In genomic region chr2:47899915-47900314, GRCh38 we compare ENCODE assay signal across 9 cellular contexts. TPM values are rescaled to one million over a fixed set of nuclear protein-coding genes. Genes with fewer than 3 reads are reported as not detected.
DNase-seq lines count a peak whose midpoint lies in the region; ATAC-seq and TF ChIP-seq lines count a peak whose summit lies in the region.
"Had no signal": no experiment of that assay in that cellular context is flagged by ENCODE, and none has a peak within 500 bp of the region (broad histone marks: within the 10 kb centered on the region; RNA-seq: fewer than 3 reads in every experiment).

No MANE protein-coding gene starts in this region.

- H3K27me3 ChIP-seq in ACC112 (ENCODE audit: insufficient read depth, low read length): no peaks in the 10 kb centered on the region
- H3K27me3 ChIP-seq in mesendoderm (ENCODE audit: insufficient read depth, low read length, poor library complexity): no peaks in the 10 kb centered on the region

- no peak overlapping the region for H4K8ac ChIP-seq in mesendoderm (ENCODE audit: low read depth, low read length)

- peaks cover 42% of the 10 kb centered on the region for H3K4me1 ChIP-seq in ACC112 (ENCODE audit: control insufficient read depth, insufficient read depth, low read length, unreplicated experiment)
- H3K4me1 ChIP-seq in HEK293 (ENCODE audit: control insufficient read depth, insufficient read depth, low read length): peaks cover 9% of the 10 kb centered on the region; the same call in 1 of the 2 replicates
- peaks cover 4% of the 10 kb centered on the region for H3K4me1 ChIP-seq in mesendoderm (ENCODE audit: control insufficient read depth, low read depth, low read length)

- peaks cover 2% of the 10 kb centered on the region for H3K9me3 Mint-ChIP-seq in activated naive CD8-positive, alpha-beta T cell treated with anti-CD3 and anti-CD28 coated beads for 36 hours

- no peak overlapping the region for H2AK5ac ChIP-seq in mesendoderm (ENCODE audit: low read length)

- H4K5ac ChIP-seq in mesendoderm (ENCODE audit: low read length): no peak overlapping the region

- H3K36me3 ChIP-seq in ACC112 (ENCODE audit: insufficient read depth, low read length) (no peaks in the 10 kb centered on the region), HEK293 (ENCODE audit: control insufficient read depth in 2 of 2, insufficient read depth in 1 of 2, low read length in 2 of 2) (no peaks in the 10 kb centered on the region), mesendoderm (ENCODE audit: control insufficient read depth, insufficient read depth, low read length) (no peaks in the 10 kb centered on the region)

- H2BK15ac ChIP-seq in mesendoderm (replicated peaks; ENCODE audit: low read depth): no peak overlapping the region

- no peak overlapping the region for H2BK5ac ChIP-seq in mesendoderm (ENCODE audit: low read length)

- H3K4ac ChIP-seq in mesendoderm (ENCODE audit: low read depth, low read length): no peak overlapping the region

- H3K4me3 ChIP-seq in ACC112 (ENCODE audit: low read depth, low read length) (no peak overlapping the region), HEK293 (ENCODE audit: low read depth, low read length) (no peak overlapping the region), mesendoderm (ENCODE audit: low read length) (no peak overlapping the region)

- no peaks in the 10 kb centered on the region for H3K9me3 ChIP-seq in HEK293 (ENCODE audit: control insufficient read depth, insufficient read depth, low read depth, low read length)

- H3K23ac ChIP-seq in mesendoderm (ENCODE audit: low read length): no peak overlapping the region

- no peak for DNase-seq in activated naive CD8-positive, alpha-beta T cell treated with anti-CD3 and anti-CD28 coated beads for 36 hours
- DNase-seq in mesendoderm (peak; percentile 65), NCI-H128 (lab: John Stamatoyannopoulos, UW; ENCODE audit: unreplicated experiment) (no peak), HuH-7 (ENCODE audit: low spot score) (no peak), medulla oblongata (ENCODE audit: extremely low spot score) (no peak)
- DNase-seq: activated CD8-positive, alpha-beta memory T cell treated with anti-CD3 and anti-CD28 coated beads, Interleukin-2, amount 50 U/mL, for 4 hours had no signal

- H2AFZ ChIP-seq in ACC112 (ENCODE audit: low read length, unreplicated experiment): no peak overlapping the region

- H3K79me2 ChIP-seq in ACC112 (ENCODE audit: control insufficient read depth, insufficient read depth, low read length, unreplicated experiment) (peaks cover 93% of the 10 kb centered on the region), mesendoderm (ENCODE audit: control insufficient read depth, insufficient read depth, low read length) (peaks cover 60% of the 10 kb centered on the region)

- no peak overlapping the region for H3K9ac ChIP-seq in mesendoderm (ENCODE audit: low read length)

- H3K27ac Mint-ChIP-seq in activated naive CD8-positive, alpha-beta T cell treated with anti-CD3 and anti-CD28 coated beads for 36 hours: peak overlapping the region; percentile 57

- no peak overlapping the region for H3K4me2 ChIP-seq in mesendoderm (ENCODE audit: low read length)

- POLR2A ChIA-PET in HEK293 (lab: Yijun Ruan, JAX): interaction anchor here (1.7 kb wide), 1 partner anchor 117 kb away, joined by 4 read pairs; the partner anchor contains the start of gene MSH6

- H3K4me3 Mint-ChIP-seq in activated naive CD8-positive, alpha-beta T cell treated with anti-CD3 and anti-CD28 coated beads for 36 hours: no peak overlapping the region

- H3K27ac ChIP-seq in ACC112 (ENCODE audit: low read depth, low read length) (peak overlapping the region; percentile 38; the same call in 1 of the 2 replicates), HEK293 (ENCODE audit: extremely low read depth, low read depth, low read length) (0 out of 2 replicates have a peak overlapping the region, but pooled peaks have one; percentile 20), mesendoderm (ENCODE audit: low read depth, low read length) (no peak overlapping the region)

- WGBS in mesendoderm (ENCODE audit: extremely low coverage, insufficient coverage, low lambda C conversion rate): no CpG with 5 or more reads among the region's 2 CpGs

- CTCF ChIA-PET in HEK293 (lab: Yijun Ruan, JAX): interaction anchor here (0.6 to 1.0 kb wide), 3 partner anchors 40 to 191 kb away, joined by 3 to 6 read pairs (median 3); no protein-coding TSS in a partner anchor

- TF ChIP-seq CTCF in HEK293 (tag by site-specific recombination; IDR thresholded peaks at IDR 0.05): no peak

- no peak overlapping the region for H2BK120ac ChIP-seq in mesendoderm (ENCODE audit: low read depth, low read length)

- peaks cover 33% of the 10 kb centered on the region for H3K36me3 Mint-ChIP-seq in activated naive CD8-positive, alpha-beta T cell treated with anti-CD3 and anti-CD28 coated beads for 36 hours

- ATAC-seq in HG02642 (IDR thresholded peaks at IDR 0.05; ENCODE audit: poor library complexity, unreplicated experiment): no peak

- H3K27me3 Mint-ChIP-seq in activated naive CD8-positive, alpha-beta T cell treated with anti-CD3 and anti-CD28 coated beads for 36 hours: no peaks in the 10 kb centered on the region

- H3K79me1 ChIP-seq in mesendoderm (ENCODE audit: low read length): peaks cover 3% of the 10 kb centered on the region

- peaks cover 67% of the 10 kb centered on the region for H3K4me1 Mint-ChIP-seq in activated naive CD8-positive, alpha-beta T cell treated with anti-CD3 and anti-CD28 coated beads for 36 hours

- no peak overlapping the region for H3K56ac ChIP-seq in mesendoderm (ENCODE audit: low read length)

- H3K18ac ChIP-seq in mesendoderm (ENCODE audit: low read length): no peak overlapping the region

TF ChIP-seq in HEK293, 187 proteins besides CTCF, POLR2A, EP300 and RAD21:
- no peak for TF ChIP-seq ZFP69B (tag by site-specific recombination; IDR thresholded peaks at IDR 0.05)
- no peak for TF ChIP-seq ZNF175 (tag by site-specific recombination; IDR thresholded peaks at IDR 0.05)
- peak; percentile 22; the same call in 1 of the 2 replicates for TF ChIP-seq ZNF449 (tag by site-specific recombination; IDR thresholded peaks at IDR 0.05)
- no peak for TF ChIP-seq ZNF654 (tag by site-specific recombination; IDR thresholded peaks at IDR 0.05; ENCODE audit: low read depth)
- peak; percentile 84 for TF ChIP-seq ZBTB17 (tag by site-specific recombination; IDR thresholded peaks at IDR 0.05)
- TF ChIP-seq, protein P1, sequence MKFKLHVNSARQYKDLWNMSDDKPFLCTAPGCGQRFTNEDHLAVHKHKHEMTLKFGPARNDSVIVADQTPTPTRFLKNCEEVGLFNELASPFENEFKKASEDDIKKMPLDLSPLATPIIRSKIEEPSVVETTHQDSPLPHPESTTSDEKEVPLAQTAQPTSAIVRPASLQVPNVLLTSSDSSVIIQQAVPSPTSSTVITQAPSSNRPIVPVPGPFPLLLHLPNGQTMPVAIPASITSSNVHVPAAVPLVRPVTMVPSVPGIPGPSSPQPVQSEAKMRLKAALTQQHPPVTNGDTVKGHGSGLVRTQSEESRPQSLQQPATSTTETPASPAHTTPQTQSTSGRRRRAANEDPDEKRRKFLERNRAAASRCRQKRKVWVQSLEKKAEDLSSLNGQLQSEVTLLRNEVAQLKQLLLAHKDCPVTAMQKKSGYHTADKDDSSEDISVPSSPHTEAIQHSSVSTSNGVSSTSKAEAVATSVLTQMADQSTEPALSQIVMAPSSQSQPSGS (tag by site-specific recombination; IDR thresholded peaks at IDR 0.05; ENCODE audit: low read depth): no peak

RNA-seq across cellular contexts. Expression of gene FBXO11, which starts 6.4 kb away (rescaled TPM):
- 10 to 100 TPM; 36.3 to 36.4 TPM for total RNA-seq in activated naive CD8-positive, alpha-beta T cell treated with anti-CD3 and anti-CD28 coated beads for 36 hours
- polyA plus RNA-seq in mesendoderm (2013, experiment 1 of 2): 30.2 TPM
- 27.9 TPM for polyA plus RNA-seq in mesendoderm (2013, experiment 2 of 2)
